Comparison of ENCODE assay signal across 19 cellular contexts in genomic region chr7:152392254-152392653, GRCh38. TPM values are rescaled to one million over a fixed set of nuclear protein-coding genes. Genes with fewer than 3 reads are reported as not detected.
DNase-seq lines count a peak whose midpoint lies in the region; ATAC-seq and TF ChIP-seq lines count a peak whose summit lies in the region.
"Had no signal": no experiment of that assay in that cellular context is flagged by ENCODE, and none has a peak within 500 bp of the region (broad histone marks: within the 10 kb centered on the region; RNA-seq: fewer than 3 reads in every experiment).

No MANE protein-coding gene starts in this region.

- intact Hi-C loops in CD4-positive, alpha-beta memory T cell (cut with micrococcal nuclease) = no loop called here

- no peak overlapping the region for H3K9ac ChIP-seq in MM.1S (ENCODE audit: low read length)

- CTCF ChIA-PET in CD4-positive, alpha-beta memory T cell (lab: Charles Lee; ENCODE audit: partially characterized antibody) = no interaction called here

- peaks cover 34% of the 10 kb centered on the region for H4K20me1 ChIP-seq in MM.1S (ENCODE audit: insufficient read depth, low read length)

- no peaks in the 10 kb centered on the region for H3K27me3 Mint-ChIP-seq in CD4-positive, alpha-beta memory T cell
- no peaks in the 10 kb centered on the region for H3K27me3 Mint-ChIP-seq in memory B cell

- peaks cover 18% of the 10 kb centered on the region for H3K4me1 ChIP-seq in CD4-positive, alpha-beta memory T cell (ENCODE audit: insufficient read depth, low read length)
- H3K4me1 ChIP-seq in MM.1S (ENCODE audit: low read length) = no peaks in the 10 kb centered on the region

- no peak overlapping the region for H2AFZ ChIP-seq in MM.1S (ENCODE audit: low read length)

- H3F3A ChIP-seq in MM.1S (ENCODE audit: insufficient read depth, low read length) = no peaks in the 10 kb centered on the region

- ATAC-seq in GM21381 (IDR thresholded peaks at IDR 0.05; ENCODE audit: unreplicated experiment) = peak; percentile 78
- peak; percentile 92 for ATAC-seq in HG03175 (IDR thresholded peaks at IDR 0.05; ENCODE audit: unreplicated experiment)
- peak; percentile 70 for ATAC-seq in memory B cell (ENCODE audit: low read depth)
- ATAC-seq: left cardiac atrium, Panc1, WTC11 had no signal

- TF ChIP-seq CTCF in MM.1S (IDR thresholded peaks at IDR 0.05; ENCODE audit: low read length) = no peak

- H3K27ac Mint-ChIP-seq in CD4-positive, alpha-beta memory T cell = peak overlapping the region in 5 of 7 donors; percentile 18 to 42 (median 25)
- H3K27ac Mint-ChIP-seq in memory B cell = peak overlapping the region; percentile 75
- H3K27ac Mint-ChIP-seq: WTC11 had no signal

- DNase-seq in CD4-positive, alpha-beta memory T cell = no peak
- DNase-seq in memory B cell (ENCODE audit: low spot score in 2 of 2) (no peak), medulla oblongata (ENCODE audit: extremely low spot score) (no peak), NCI-H2081 treated with DMSO at 0.1 percent for 48 hours (lab: John Stamatoyannopoulos, UW) (no peak), MM.1S (no peak), Kasumi-1 (lab: John Stamatoyannopoulos, UW) (no peak)
- DNase-seq: activated naive CD4-positive, alpha-beta T cell treated with Interleukin-2 at 50 U/mL for 16 hours; dermis blood vessel endothelial cell; GF-D8; hippocampal formation; left cardiac atrium; MG63; NCI-H2029 treated with DMSO at 0.1 percent for 48 hours; NCI-H69; retina had no signal

- no peaks in the 10 kb centered on the region for H3K9me3 ChIP-seq in CD4-positive, alpha-beta memory T cell (ENCODE audit: control insufficient read depth in 1 of 2, low read length in 2 of 2)
- H3K9me3 ChIP-seq in MM.1S (replicated peaks; ENCODE audit: insufficient read depth, low read length) = no peaks in the 10 kb centered on the region
- H3K9me3 ChIP-seq: MG63 had no signal

- H3K36me3 ChIP-seq in CD4-positive, alpha-beta memory T cell (ENCODE audit: insufficient read depth, low read length) = no peaks in the 10 kb centered on the region
- H3K36me3 ChIP-seq in MM.1S (replicated peaks; ENCODE audit: insufficient read depth, low read length) = no peaks in the 10 kb centered on the region
- H3K36me3 ChIP-seq: MG63 had no signal

- peak overlapping the region in 3 of 8 donors; percentile 10 to 37 (median 36) for H3K4me3 Mint-ChIP-seq in CD4-positive, alpha-beta memory T cell
- no peak overlapping the region for H3K4me3 Mint-ChIP-seq in memory B cell
- H3K4me3 Mint-ChIP-seq: WTC11 had no signal

- H3K9me2 ChIP-seq in MM.1S (replicated peaks; ENCODE audit: insufficient read depth, low read length) = no peaks in the 10 kb centered on the region

- H3K79me2 ChIP-seq in MM.1S (ENCODE audit: low read length) = peaks cover 97% of the 10 kb centered on the region

- no peak overlapping the region for H3K27ac ChIP-seq in CD4-positive, alpha-beta memory T cell (ENCODE audit: low read depth, low read length)
- H3K27ac ChIP-seq in MM.1S (ENCODE audit: low read length) = no peak overlapping the region

- no peak overlapping the region for H3K4me2 ChIP-seq in MM.1S (ENCODE audit: low read depth, low read length)

- POLR2A ChIA-PET in CD4-positive, alpha-beta memory T cell (lab: Charles Lee; ENCODE audit: partially characterized antibody) = interaction anchor here (1.1 kb wide), 1 partner anchor 32 kb away, joined by 3 read pairs; no protein-coding TSS in a partner anchor

- H3K36me3 Mint-ChIP-seq in CD4-positive, alpha-beta memory T cell = peaks cover 0 to 2% of the 10 kb centered on the region in 2 donors
- H3K36me3 Mint-ChIP-seq in memory B cell = peaks cover 2% of the 10 kb centered on the region
- H3K36me3 Mint-ChIP-seq: WTC11 had no signal

- H3K9me3 Mint-ChIP-seq in CD4-positive, alpha-beta memory T cell = peaks cover 0 to 7% (median 2%) of the 10 kb centered on the region in 8 donors
- no peaks in the 10 kb centered on the region for H3K9me3 Mint-ChIP-seq in memory B cell
- H3K9me3 Mint-ChIP-seq: WTC11 had no signal

- no peaks in the 10 kb centered on the region for H3K27me3 ChIP-seq in CD4-positive, alpha-beta memory T cell (ENCODE audit: insufficient read depth, low read length)
- no peaks in the 10 kb centered on the region for H3K27me3 ChIP-seq in MM.1S (replicated peaks; ENCODE audit: insufficient read depth, low read length)
- H3K27me3 ChIP-seq: MG63 had no signal

- no peak overlapping the region for H3K4me3 ChIP-seq in CD4-positive, alpha-beta memory T cell (ENCODE audit: low read length in 2 of 2)
- H3K4me3 ChIP-seq in MM.1S (ENCODE audit: low read length) = no peak overlapping the region
- H3K4me3 ChIP-seq: MG63 had no signal

- peaks cover 43 to 59% (median 51%) of the 10 kb centered on the region in 4 donors for H3K4me1 Mint-ChIP-seq in CD4-positive, alpha-beta memory T cell
- peaks cover 31% of the 10 kb centered on the region for H3K4me1 Mint-ChIP-seq in memory B cell

RNA-seq across cellular contexts. Expression of gene KMT2C, which starts 43.5 kb away (rescaled TPM):
- total RNA-seq in CD4-positive, alpha-beta memory T cell = 100 to 1,000 TPM; 114 to 129 TPM
- 10 to 100 TPM in 1 of 2 donors, 1 to 10 TPM in 1; 2.7 to 34.6 TPM for polyA plus RNA-seq in CD4-positive, alpha-beta memory T cell
